Comparison of ENCODE assay signal across 11 cellular contexts in genomic region chr15:35293353-35294130, GRCh38.
A peak's percentile ranks its signal among the peaks of the same experiment; 100 is the strongest.
DNase-seq lines count a peak whose midpoint lies in the region; ATAC-seq, FAIRE-seq and TF ChIP-seq lines count a peak whose summit lies in the region.
"Had no signal": no experiment of that assay in that cellular context is flagged by ENCODE, and none has a peak within 500 bp of the region (broad histone marks: within the 10 kb centered on the region; RNA-seq: fewer than 3 reads in every experiment).

No MANE protein-coding gene starts in this region.

- no peak for FAIRE-seq in small intestine (lab: Jason Lieb, UNC)

- 66 to 72% (median 68%) methylated on average over 4 of the region's 4 CpGs for WGBS in small intestine, 3 donors

- H3K4me1 ChIP-seq in small intestine (ENCODE audit: control insufficient read depth in 2 of 2, insufficient read depth in 1 of 2, low read depth in 1 of 2, low read length in 1 of 2) = no peaks in the 10 kb centered on the region

- no peaks in the 10 kb centered on the region for H3K27me3 ChIP-seq in small intestine (ENCODE audit: control insufficient read depth in 2 of 2, insufficient read depth in 2 of 2, low read length in 2 of 2)

- peak; percentile 42 for TF ChIP-seq CTCF in fibroblast of villous mesenchyme (IDR thresholded peaks at IDR 0.05; ENCODE audit: insufficient read depth, low read depth, low read length)

- no peaks in the 10 kb centered on the region for H3K9me3 ChIP-seq in small intestine (ENCODE audit: control insufficient read depth, low read depth)

- ATAC-seq in GM21786 (IDR thresholded peaks at IDR 0.05; ENCODE audit: unreplicated experiment) (no peak), HG03039 (IDR thresholded peaks at IDR 0.05; ENCODE audit: unreplicated experiment) (no peak), GM18870 (IDR thresholded peaks at IDR 0.05; ENCODE audit: unreplicated experiment) (no peak)

- H3K4me3 ChIP-seq in fibroblast of villous mesenchyme (ENCODE audit: low read depth, low read length) (no peak overlapping the region), small intestine (ENCODE audit: low read depth in 1 of 2, low read length in 2 of 2) (no peak overlapping the region)

- no peak overlapping the region for H3K27ac ChIP-seq in small intestine (ENCODE audit: low read depth in 1 of 2, low read length in 1 of 2)
- H3K27ac ChIP-seq: 22Rv1, HL-60 had no signal

- no peaks in the 10 kb centered on the region for H3K36me3 ChIP-seq in small intestine (ENCODE audit: control insufficient read depth in 2 of 2, insufficient read depth in 2 of 2, low read length in 2 of 2)

- peak in 2 of 3 experiments; percentile 8 to 33 for DNase-seq in NCI-H1417 (lab: John Stamatoyannopoulos, UW)
- DNase-seq in NCI-H1417 treated with DMSO at 0.1 percent for 48 hours (lab: John Stamatoyannopoulos, UW) = no peak
- peak; percentile 88 for DNase-seq in RPMI7951 (ENCODE audit: low read depth)
- peak; percentile 56 for DNase-seq in fibroblast of villous mesenchyme (ENCODE audit: low read depth)
- peak; percentile 65 for DNase-seq in small intestine
- DNase-seq: T-helper 1 cell had no signal
